30 cellular contexts compared by ENCODE assay signal in genomic region chr20:47286681-47287080, GRCh38.
"Had no signal": no experiment of that assay in that cellular context is flagged by ENCODE, and none has a peak within 500 bp of the region (broad histone marks: within the 10 kb centered on the region; RNA-seq: fewer than 3 reads in every experiment).

No MANE protein-coding gene starts in this region.

- H3K4me3 ChIP-seq: heart left ventricle, neural progenitor cell, right atrium auricular region, testis, transverse colon had no signal

- H3K27ac ChIP-seq: brain microvascular endothelial cell, heart left ventricle, neural progenitor cell, parathyroid adenoma, right atrium auricular region, testis, transverse colon, VCaP had no signal

- H3K9me3 Mint-ChIP-seq: activated CD4-positive, alpha-beta memory T cell treated with anti-CD3 and anti-CD28 coated beads, Interleukin-2, amount 10 ng/mL, durations not matched to agents 7 days and 5 days; activated CD4-positive, alpha-beta T cell treated with anti-CD3 and anti-CD28 coated beads, Interleukin-2, amount 10 ng/mL, durations not matched to agents 7 days and 5 days; activated naive CD8-positive, alpha-beta T cell treated with anti-CD3 and anti-CD28 coated beads for 36 hours; activated T-helper 2 cell treated with anti-CD3 and anti-CD28 coated beads, Interferon-gamma antibody, Interleukin-2, Interleukin-4, amounts not matched to agents 10 μg/mL and 5 μg/mL and 100 μg/mL, durations not matched to agents 14 hours and 24 hours and 36 hours; immature natural killer cell; naive thymus-derived CD8-positive, alpha-beta T cell; neural progenitor cell; T-helper 1 cell treated with Interleukin-12 subunit alpha and Interleukin-12 subunit beta and Interleukin-4 antibody, amounts not matched to agents 30 μg/mL and 1 μg/mL, for 36 hours had no signal

- H3K9ac ChIP-seq: neural progenitor cell, parathyroid adenoma had no signal

- H3K9me3 ChIP-seq: heart left ventricle, right atrium auricular region, testis, transverse colon had no signal

- H3K27ac Mint-ChIP-seq: activated CD4-positive, alpha-beta memory T cell treated with anti-CD3 and anti-CD28 coated beads, Interleukin-2, amount 10 ng/mL, durations not matched to agents 7 days and 5 days; activated CD4-positive, alpha-beta T cell treated with anti-CD3 and anti-CD28 coated beads, Interleukin-2, amount 10 ng/mL, durations not matched to agents 7 days and 5 days; activated naive CD8-positive, alpha-beta T cell treated with anti-CD3 and anti-CD28 coated beads for 36 hours; activated T-helper 2 cell treated with anti-CD3 and anti-CD28 coated beads, Interferon-gamma antibody, Interleukin-2, Interleukin-4, amounts not matched to agents 10 μg/mL and 5 μg/mL and 100 μg/mL, durations not matched to agents 14 hours and 24 hours and 36 hours; neural progenitor cell; T-helper 1 cell treated with Interleukin-12 subunit alpha and Interleukin-12 subunit beta and Interleukin-4 antibody, amounts not matched to agents 30 μg/mL and 1 μg/mL, for 36 hours had no signal

- H3K4me1 Mint-ChIP-seq: activated CD4-positive, alpha-beta memory T cell treated with anti-CD3 and anti-CD28 coated beads, Interleukin-2, amount 10 ng/mL, durations not matched to agents 7 days and 5 days; activated CD4-positive, alpha-beta T cell treated with anti-CD3 and anti-CD28 coated beads, Interleukin-2, amount 10 ng/mL, durations not matched to agents 7 days and 5 days; activated naive CD8-positive, alpha-beta T cell treated with anti-CD3 and anti-CD28 coated beads for 36 hours; immature natural killer cell had no signal

- ATAC-seq: esophagus mucosa; heart left ventricle; left colon; naive thymus-derived CD8-positive, alpha-beta T cell; stimulated activated naive CD8-positive, alpha-beta T cell treated with anti-CD3 and anti-CD28 coated beads, Interleukin-15, Interleukin-2, amounts not matched to agents 100 U/mL and 50 U/mL, for 24 hours had no signal

- H3K27me3 ChIP-seq: brain microvascular endothelial cell, heart left ventricle, neural progenitor cell, right atrium auricular region, testis, transverse colon had no signal

- H3K4me1 ChIP-seq: heart left ventricle, neural progenitor cell, right atrium auricular region, testis, transverse colon had no signal

- H3K4me3 Mint-ChIP-seq: activated CD4-positive, alpha-beta memory T cell treated with anti-CD3 and anti-CD28 coated beads, Interleukin-2, amount 10 ng/mL, durations not matched to agents 7 days and 5 days; activated CD4-positive, alpha-beta T cell treated with anti-CD3 and anti-CD28 coated beads, Interleukin-2, amount 10 ng/mL, durations not matched to agents 7 days and 5 days; activated naive CD8-positive, alpha-beta T cell treated with anti-CD3 and anti-CD28 coated beads for 36 hours; immature natural killer cell; naive thymus-derived CD8-positive, alpha-beta T cell; neural progenitor cell; T-helper 1 cell treated with Interleukin-12 subunit alpha and Interleukin-12 subunit beta and Interleukin-4 antibody, amounts not matched to agents 30 μg/mL and 1 μg/mL, for 36 hours had no signal

- DNase-seq: activated CD4-positive, alpha-beta memory T cell treated with anti-CD3 and anti-CD28 coated beads, Interleukin-2, amount 10 ng/mL, durations not matched to agents 7 days and 5 days; activated CD4-positive, alpha-beta T cell treated with anti-CD3 and anti-CD28 coated beads, Interleukin-2, amount 10 ng/mL, durations not matched to agents 7 days and 5 days; activated CD4-positive, CD25-positive, alpha-beta regulatory T cell treated with anti-CD3 and anti-CD28 coated beads, Interleukin-2, amount 50 U/mL, for 72 hours; activated CD8-positive, alpha-beta memory T cell treated with anti-CD3 and anti-CD28 coated beads, Interleukin-2, amount 50 U/mL, for 48 hours; activated naive CD8-positive, alpha-beta T cell treated with anti-CD3 and anti-CD28 coated beads for 36 hours; activated T-cell treated with anti-CD3 and anti-CD28 coated beads, Interleukin-2, amount 50 U/mL, for 48 hours; amniotic stem cell; brain microvascular endothelial cell; caudate nucleus; foreskin fibroblast; heart left ventricle; hypothalamus; immature natural killer cell; kidney; left colon; naive thymus-derived CD8-positive, alpha-beta T cell; occipital lobe; stimulated activated CD4-positive, alpha-beta T cell treated with anti-CD3 and anti-CD28 coated beads, Interleukin-4, amount 100 ng/mL, for 1 hour; stimulated activated naive CD8-positive, alpha-beta T cell treated with anti-CD3 and anti-CD28 coated beads, Interleukin-15, Interleukin-2, amounts not matched to agents 100 U/mL and 50 U/mL, for 24 hours; SW 1271; T-helper 9 cell; testis; transverse colon had no signal

- H3K27me3 Mint-ChIP-seq: activated CD4-positive, alpha-beta memory T cell treated with anti-CD3 and anti-CD28 coated beads, Interleukin-2, amount 10 ng/mL, durations not matched to agents 7 days and 5 days; activated CD4-positive, alpha-beta T cell treated with anti-CD3 and anti-CD28 coated beads, Interleukin-2, amount 10 ng/mL, durations not matched to agents 7 days and 5 days; activated naive CD8-positive, alpha-beta T cell treated with anti-CD3 and anti-CD28 coated beads for 36 hours; naive thymus-derived CD8-positive, alpha-beta T cell had no signal
